8 cellular contexts compared by ENCODE assay signal in genomic region chr13:31930901-31931522, GRCh38.
DNase-seq lines count a peak whose midpoint lies in the region; ATAC-seq and TF ChIP-seq lines count a peak whose summit lies in the region.

No MANE protein-coding gene starts in this region.

- ATAC-seq in GM18520 (IDR thresholded peaks at IDR 0.05; ENCODE audit: unreplicated experiment), result peak; percentile 100
- peak; percentile 99 for ATAC-seq in GM21576 (IDR thresholded peaks at IDR 0.05; ENCODE audit: unreplicated experiment)
- peak; percentile 96 for ATAC-seq in HG03575 (IDR thresholded peaks at IDR 0.05; ENCODE audit: extremely low read depth, insufficient number of reproducible peaks, low FRiP score, unreplicated experiment)
- no peak for ATAC-seq in left lobe of liver

- no peak overlapping the region for H3K4me3 ChIP-seq in fibroblast of the aortic adventitia (ENCODE audit: low read depth, low read length)

- no peak for TF ChIP-seq CTCF in fibroblast of the aortic adventitia (IDR thresholded peaks at IDR 0.05; ENCODE audit: insufficient read depth, low read length)

- DNase-seq in fibroblast of the aortic adventitia (ENCODE audit: low read depth) (peak; percentile 13), NCI-H510A (lab: John Stamatoyannopoulos, UW) (no peak), left lobe of liver (ENCODE audit: low spot score) (no peak), AG20443 (ENCODE audit: low spot score) (no peak), NCI-H1436 (lab: John Stamatoyannopoulos, UW) (no peak)
